Comparison of ENCODE assay signal across 24 cellular contexts in the genomic region with DNA sequence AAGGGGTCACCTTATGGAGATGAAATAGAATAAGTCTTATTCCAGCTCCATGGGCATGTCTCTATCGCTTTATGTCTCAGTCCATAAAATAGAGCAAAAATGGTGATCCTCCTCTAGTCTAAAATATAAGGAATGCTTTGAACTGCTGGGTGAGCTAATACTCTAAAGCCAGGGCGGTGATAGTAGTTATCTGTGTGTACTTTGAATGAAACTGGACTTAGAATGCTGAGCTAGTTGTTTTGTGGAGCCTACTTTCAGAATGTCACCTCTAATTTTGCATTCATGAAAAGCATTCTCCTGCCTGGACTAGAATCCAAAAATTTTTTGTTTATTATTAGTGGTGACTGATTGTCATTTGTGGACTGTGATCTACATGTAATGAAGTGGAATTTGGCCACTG.
A peak's percentile ranks its signal among the peaks of the same experiment; 100 is the strongest.
DNase-seq lines count a peak whose midpoint lies in the region; ATAC-seq and TF ChIP-seq lines count a peak whose summit lies in the region.
"Had no signal": no experiment of that assay in that cellular context is flagged by ENCODE, and none has a peak within 500 bp of the region (broad histone marks: within the 10 kb centered on the region; RNA-seq: fewer than 3 reads in every experiment).

No MANE protein-coding gene starts in this region.

- H3K36me3 ChIP-seq in CD4-positive, CD25-positive, alpha-beta regulatory T cell (ENCODE audit: control insufficient read depth, insufficient read depth, low read length) = no peaks in the 10 kb centered on the region
- H3K36me3 ChIP-seq in heart left ventricle = no peaks in the 10 kb centered on the region
- H3K36me3 ChIP-seq: BLaER1 had no signal

- H3K9me3 Mint-ChIP-seq in CD4-positive, CD25-positive, alpha-beta regulatory T cell = no peaks in the 10 kb centered on the region
- H3K9me3 Mint-ChIP-seq in IgD-negative memory B cell = peaks cover 0 to 2% (median 0%) of the 10 kb centered on the region in 3 donors
- H3K9me3 Mint-ChIP-seq in T-cell = no peaks in the 10 kb centered on the region
- no peaks in the 10 kb centered on the region for H3K9me3 Mint-ChIP-seq in mesothelial cell of epicardium
- H3K9me3 Mint-ChIP-seq: CD4-positive, alpha-beta T cell had no signal

- no peak overlapping the region for H3K27ac ChIP-seq in CD4-positive, CD25-positive, alpha-beta regulatory T cell (ENCODE audit: insufficient read depth, low read length, poor library complexity, severe bottlenecking)
- no peak overlapping the region for H3K27ac ChIP-seq in heart left ventricle
- H3K27ac ChIP-seq: BLaER1 had no signal

- TF ChIP-seq CTCF in mesothelial cell of epicardium (IDR thresholded peaks at IDR 0.05; ENCODE audit: unreplicated experiment) (no peak), heart left ventricle (IDR thresholded peaks at IDR 0.05) (no peak)

- H3K36me3 Mint-ChIP-seq in CD4-positive, CD25-positive, alpha-beta regulatory T cell = no peaks in the 10 kb centered on the region
- no peaks in the 10 kb centered on the region for H3K36me3 Mint-ChIP-seq in IgD-negative memory B cell
- peaks cover 3% of the 10 kb centered on the region for H3K36me3 Mint-ChIP-seq in T-cell
- H3K36me3 Mint-ChIP-seq in mesothelial cell of epicardium = no peaks in the 10 kb centered on the region

- ATAC-seq in CD4-positive, CD25-positive, alpha-beta regulatory T cell (ENCODE audit: low read depth in 2 of 2) = no peak
- no peak for ATAC-seq in T-cell (replicated peaks in 1 of 4)
- ATAC-seq in HG03439 (IDR thresholded peaks at IDR 0.05; ENCODE audit: unreplicated experiment) = no peak
- no peak for ATAC-seq in heart left ventricle
- no peak for ATAC-seq in GM19035 (IDR thresholded peaks at IDR 0.05; ENCODE audit: unreplicated experiment)
- ATAC-seq: K562, T-helper 17 cell had no signal

- 68 to 87% (median 76%) methylated on average over 2 of the region's 2 CpGs for whole genome bisulfite sequencing in heart left ventricle, 4 donors

- no peaks in the 10 kb centered on the region for H3K27me3 Mint-ChIP-seq in CD4-positive, CD25-positive, alpha-beta regulatory T cell
- H3K27me3 Mint-ChIP-seq in IgD-negative memory B cell = no peaks in the 10 kb centered on the region
- peaks cover 0 to 4% of the 10 kb centered on the region in 2 donors for H3K27me3 Mint-ChIP-seq in T-cell
- no peaks in the 10 kb centered on the region for H3K27me3 Mint-ChIP-seq in mesothelial cell of epicardium (ENCODE audit: low read depth)
- H3K27me3 Mint-ChIP-seq: CD4-positive, alpha-beta T cell; T-helper 17 cell had no signal

- no peaks in the 10 kb centered on the region for H3K27me3 ChIP-seq in CD4-positive, CD25-positive, alpha-beta regulatory T cell (ENCODE audit: control insufficient read depth, insufficient read depth, low read length)
- no peaks in the 10 kb centered on the region for H3K27me3 ChIP-seq in heart left ventricle
- H3K27me3 ChIP-seq: BLaER1 had no signal

- peaks cover 27% of the 10 kb centered on the region for H3K4me1 ChIP-seq in CD4-positive, CD25-positive, alpha-beta regulatory T cell (ENCODE audit: control insufficient read depth, insufficient read depth, low read length, poor library complexity, severe bottlenecking)
- peaks cover 4 to 30% (median 16%) of the 10 kb centered on the region in 12 donors for H3K4me1 ChIP-seq in heart left ventricle

- peak overlapping the region in 1 of 3 donors; percentile 59 for H3K27ac Mint-ChIP-seq in CD4-positive, CD25-positive, alpha-beta regulatory T cell
- H3K27ac Mint-ChIP-seq in IgD-negative memory B cell (peak overlapping the region in 2 of 3 donors; percentile 25 to 44), T-cell (peak overlapping the region; percentile 25 to 75), mesothelial cell of epicardium (peak overlapping the region; percentile 89)
- H3K27ac Mint-ChIP-seq: T-helper 17 cell had no signal

- CTCF ChIA-PET in T-cell (lab: Charles Lee) = interaction anchor here in 1 of 2 donors (0.5 to 0.6 kb wide), 2 partner anchors 23 to 88 kb away, joined by 3 read pairs; no protein-coding TSS in a partner anchor

- H3K4me1 Mint-ChIP-seq in CD4-positive, CD25-positive, alpha-beta regulatory T cell = peaks cover 23 to 45% (median 29%) of the 10 kb centered on the region in 4 donors
- peaks cover 33 to 37% (median 37%) of the 10 kb centered on the region in 3 donors for H3K4me1 Mint-ChIP-seq in IgD-negative memory B cell
- H3K4me1 Mint-ChIP-seq in T-cell = peaks cover 21 to 42% (median 31%) of the 10 kb centered on the region in 3 donors
- peaks cover 67% of the 10 kb centered on the region for H3K4me1 Mint-ChIP-seq in mesothelial cell of epicardium

- H3K4me3 ChIP-seq in CD4-positive, CD25-positive, alpha-beta regulatory T cell (ENCODE audit: low read depth, low read length) = peak overlapping the region; percentile 43
- no peak overlapping the region for H3K4me3 ChIP-seq in heart left ventricle
- H3K4me3 ChIP-seq: BLaER1, K562 had no signal

- DNase-seq in CD4-positive, CD25-positive, alpha-beta regulatory T cell = no peak
- DNase-seq in T-cell (no peak), mesothelial cell of epicardium (ENCODE audit: low spot score in 2 of 2, unreplicated experiment in 2 of 2) (no peak), heart left ventricle (no peak), DMS53 treated with DMSO at 0.1 percent for 48 hours (lab: John Stamatoyannopoulos, UW; ENCODE audit: unreplicated experiment) (no peak)
- DNase-seq: 8988T; CD4-positive, alpha-beta T cell; COR-L47; DMS 273 treated with DMSO at 0.1 percent for 48 hours; DND-41; HCEC 1CT; NCI-H1105 treated with DMSO at 0.1 percent for 48 hours; NCI-H2029; NCI-H446 treated with DMSO at 0.1 percent for 48 hours; NCI-H526; OCI-M1; SK-N-SH; SW 1271; T-helper 17 cell had no signal

- H3K9me3 ChIP-seq in CD4-positive, CD25-positive, alpha-beta regulatory T cell (ENCODE audit: control insufficient read depth in 2 of 2, low read length in 2 of 2) = no peaks in the 10 kb centered on the region
- no peaks in the 10 kb centered on the region for H3K9me3 ChIP-seq in heart left ventricle
- H3K9me3 ChIP-seq: BLaER1, SK-N-SH had no signal

- peak overlapping the region in 3 of 4 donors; percentile 6 to 73 (median 16) for H3K4me3 Mint-ChIP-seq in CD4-positive, CD25-positive, alpha-beta regulatory T cell
- H3K4me3 Mint-ChIP-seq in IgD-negative memory B cell (peak overlapping the region in 1 of 4 donors; percentile 28), T-cell (no peak overlapping the region), mesothelial cell of epicardium (no peak overlapping the region)
- H3K4me3 Mint-ChIP-seq: CD4-positive, alpha-beta T cell; T-helper 17 cell had no signal

- POLR2A ChIA-PET in T-cell (lab: Charles Lee) = no interaction called here

- intact Hi-C loops in heart left ventricle (cut with DNase I) = no loop called here

- no peak for TF ChIP-seq POLR2A in heart left ventricle (IDR thresholded peaks at IDR 0.05)

Comparison
In these comparisons a context has a peak if more than half of its experiments do, and no peak if none do; other contexts are left out.
1. H3K4me3 Mint-ChIP-seq: peak in CD4-positive, CD25-positive, alpha-beta regulatory T cell (3 of 4); none in T-cell (0 of 3) and mesothelial cell of epicardium (single experiment).